Comparison of ENCODE assay signal across 1 cellular context in genomic region chr20:62367136-62367482, GRCh38.
TF ChIP-seq lines count a peak whose summit lies in the region.

Gene LAMA5, minus strand, starts transcription at chr20:62367312. Its CDS starts 67 bp downstream, at chr20:62367245.

TF ChIP-seq in HepG2, 621 proteins besides CTCF, POLR2A, EP300 and RAD21 (continued from another document and continues in another):
- TF ChIP-seq CCDC6 (CRISPR knock-in tag; IDR thresholded peaks at IDR 0.05) (peak; percentile 64; the same call in 1 of the 2 replicates), POLR2AphosphoS5 (IDR thresholded peaks at IDR 0.05; ENCODE audit: low read depth, low read length) (peak; percentile 54; the same call in 1 of the 2 replicates), ATF7-NPFF (CRISPR knock-in tag; IDR thresholded peaks at IDR 0.05; ENCODE audit: low read depth) (no peak), ZNF547 (CRISPR knock-in tag; IDR thresholded peaks at IDR 0.05) (no peak), MTA3 (CRISPR knock-in tag; IDR thresholded peaks at IDR 0.05) (no peak), RELA (CRISPR knock-in tag; IDR thresholded peaks at IDR 0.05) (no peak), PRPF4 (IDR thresholded peaks at IDR 0.05; ENCODE audit: low read depth, low read length, poor library complexity, severe bottlenecking) (no peak), ZNF232 (CRISPR knock-in tag; IDR thresholded peaks at IDR 0.05; ENCODE audit: borderline replicate concordance) (no peak), TFDP1 (CRISPR knock-in tag; IDR thresholded peaks at IDR 0.05; ENCODE audit: borderline replicate concordance) (no peak; the same call in 1 of the 2 replicates), HNRNPLL (IDR thresholded peaks at IDR 0.05; ENCODE audit: low read depth, low read length, poor library complexity, severe bottlenecking) (no peak), KDM5B (CRISPR knock-in tag; IDR thresholded peaks at IDR 0.05; ENCODE audit: borderline replicate concordance) (no peak), ZNF672 (CRISPR knock-in tag; IDR thresholded peaks at IDR 0.05) (no peak), ZNF33A (CRISPR knock-in tag; IDR thresholded peaks at IDR 0.05; ENCODE audit: borderline replicate concordance) (no peak), ZNF264 (CRISPR knock-in tag; IDR thresholded peaks at IDR 0.05) (no peak), TBX2 (CRISPR knock-in tag; IDR thresholded peaks at IDR 0.05; ENCODE audit: borderline replicate concordance) (no peak), NCOA5 (CRISPR knock-in tag; IDR thresholded peaks at IDR 0.05) (no peak), BCL3 (CRISPR knock-in tag; IDR thresholded peaks at IDR 0.05) (no peak), ZBTB7A (CRISPR knock-in tag; IDR thresholded peaks at IDR 0.05) (no peak), HMGXB4 (CRISPR knock-in tag; IDR thresholded peaks at IDR 0.05; ENCODE audit: borderline replicate concordance in 1 of 2, low read depth in 1 of 2) (no peak), ZNF883 (CRISPR knock-in tag; IDR thresholded peaks at IDR 0.05; ENCODE audit: not compliant biosample characterization) (no peak), JARID2 (CRISPR knock-in tag; IDR thresholded peaks at IDR 0.05; ENCODE audit: insufficient replicate concordance) (no peak), RORA (CRISPR knock-in tag; IDR thresholded peaks at IDR 0.05) (no peak), ZNF616 (CRISPR knock-in tag; IDR thresholded peaks at IDR 0.05; ENCODE audit: low read depth) (no peak), SSRP1 (CRISPR knock-in tag; IDR thresholded peaks at IDR 0.05) (no peak), KLF15 (CRISPR knock-in tag; IDR thresholded peaks at IDR 0.05; ENCODE audit: borderline replicate concordance) (no peak), YEATS2 (CRISPR knock-in tag; IDR thresholded peaks at IDR 0.05; ENCODE audit: borderline replicate concordance) (no peak), DNMT3B (CRISPR knock-in tag; conservative IDR thresholded peaks at IDR 0.05) (no peak), ELF1 (CRISPR knock-in tag; IDR thresholded peaks at IDR 0.05) (no peak), BHLHE40 (IDR thresholded peaks at IDR 0.05; ENCODE audit: low read length) (no peak), SUZ12 (IDR thresholded peaks at IDR 0.05; ENCODE audit: low read depth, low read length) (no peak), SNAPC5 (CRISPR knock-in tag; IDR thresholded peaks at IDR 0.05; ENCODE audit: borderline replicate concordance) (no peak), NFE2L2 (IDR thresholded peaks at IDR 0.05; ENCODE audit: low read length) (no peak), FOXO1 (CRISPR knock-in tag; IDR thresholded peaks at IDR 0.05) (no peak), TBP (CRISPR knock-in tag; IDR thresholded peaks at IDR 0.05) (no peak), CENPBD1 (CRISPR knock-in tag; IDR thresholded peaks at IDR 0.05; ENCODE audit: borderline replicate concordance, low read depth) (no peak), FOXA1 (IDR thresholded peaks at IDR 0.05) (no peak), FOXA1 (CRISPR knock-in tag; IDR thresholded peaks at IDR 0.05) (no peak), ZBTB42 (CRISPR knock-in tag; IDR thresholded peaks at IDR 0.05) (no peak), ZSCAN21 (CRISPR knock-in tag; IDR thresholded peaks at IDR 0.05; ENCODE audit: borderline replicate concordance) (no peak), SOX5 (CRISPR knock-in tag; IDR thresholded peaks at IDR 0.05; ENCODE audit: borderline replicate concordance) (no peak), RNF2 (conservative IDR thresholded peaks at IDR 0.05; ENCODE audit: low read depth) (0 out of 2 replicates have a peak, but pooled peaks have one; percentile 15), SP1 (IDR thresholded peaks at IDR 0.05) (no peak), SP1 (CRISPR knock-in tag; IDR thresholded peaks at IDR 0.05) (no peak), RFXAP (CRISPR knock-in tag; IDR thresholded peaks at IDR 0.05; ENCODE audit: borderline replicate concordance) (peak; percentile 52; the same call in 1 of the 2 replicates)
- TF ChIP-seq, protein P1, sequence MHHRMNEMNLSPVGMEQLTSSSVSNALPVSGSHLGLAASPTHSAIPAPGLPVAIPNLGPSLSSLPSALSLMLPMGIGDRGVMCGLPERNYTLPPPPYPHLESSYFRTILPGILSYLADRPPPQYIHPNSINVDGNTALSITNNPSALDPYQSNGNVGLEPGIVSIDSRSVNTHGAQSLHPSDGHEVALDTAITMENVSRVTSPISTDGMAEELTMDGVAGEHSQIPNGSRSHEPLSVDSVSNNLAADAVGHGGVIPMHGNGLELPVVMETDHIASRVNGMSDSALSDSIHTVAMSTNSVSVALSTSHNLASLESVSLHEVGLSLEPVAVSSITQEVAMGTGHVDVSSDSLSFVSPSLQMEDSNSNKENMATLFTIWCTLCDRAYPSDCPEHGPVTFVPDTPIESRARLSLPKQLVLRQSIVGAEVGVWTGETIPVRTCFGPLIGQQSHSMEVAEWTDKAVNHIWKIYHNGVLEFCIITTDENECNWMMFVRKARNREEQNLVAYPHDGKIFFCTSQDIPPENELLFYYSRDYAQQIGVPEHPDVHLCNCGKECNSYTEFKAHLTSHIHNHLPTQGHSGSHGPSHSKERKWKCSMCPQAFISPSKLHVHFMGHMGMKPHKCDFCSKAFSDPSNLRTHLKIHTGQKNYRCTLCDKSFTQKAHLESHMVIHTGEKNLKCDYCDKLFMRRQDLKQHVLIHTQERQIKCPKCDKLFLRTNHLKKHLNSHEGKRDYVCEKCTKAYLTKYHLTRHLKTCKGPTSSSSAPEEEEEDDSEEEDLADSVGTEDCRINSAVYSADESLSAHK (CRISPR knock-in tag; IDR thresholded peaks at IDR 0.05; ENCODE audit: borderline replicate concordance), result no peak
- TF ChIP-seq, protein P2, sequence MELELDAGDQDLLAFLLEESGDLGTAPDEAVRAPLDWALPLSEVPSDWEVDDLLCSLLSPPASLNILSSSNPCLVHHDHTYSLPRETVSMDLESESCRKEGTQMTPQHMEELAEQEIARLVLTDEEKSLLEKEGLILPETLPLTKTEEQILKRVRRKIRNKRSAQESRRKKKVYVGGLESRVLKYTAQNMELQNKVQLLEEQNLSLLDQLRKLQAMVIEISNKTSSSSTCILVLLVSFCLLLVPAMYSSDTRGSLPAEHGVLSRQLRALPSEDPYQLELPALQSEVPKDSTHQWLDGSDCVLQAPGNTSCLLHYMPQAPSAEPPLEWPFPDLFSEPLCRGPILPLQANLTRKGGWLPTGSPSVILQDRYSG (CRISPR knock-in tag; IDR thresholded peaks at IDR 0.05), result 0 out of 2 replicates have a peak, but pooled peaks have one; percentile 18
- TF ChIP-seq, protein P3, sequence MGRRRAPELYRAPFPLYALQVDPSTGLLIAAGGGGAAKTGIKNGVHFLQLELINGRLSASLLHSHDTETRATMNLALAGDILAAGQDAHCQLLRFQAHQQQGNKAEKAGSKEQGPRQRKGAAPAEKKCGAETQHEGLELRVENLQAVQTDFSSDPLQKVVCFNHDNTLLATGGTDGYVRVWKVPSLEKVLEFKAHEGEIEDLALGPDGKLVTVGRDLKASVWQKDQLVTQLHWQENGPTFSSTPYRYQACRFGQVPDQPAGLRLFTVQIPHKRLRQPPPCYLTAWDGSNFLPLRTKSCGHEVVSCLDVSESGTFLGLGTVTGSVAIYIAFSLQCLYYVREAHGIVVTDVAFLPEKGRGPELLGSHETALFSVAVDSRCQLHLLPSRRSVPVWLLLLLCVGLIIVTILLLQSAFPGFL (CRISPR knock-in tag; IDR thresholded peaks at IDR 0.05), result no peak
- TF ChIP-seq, protein P4, sequence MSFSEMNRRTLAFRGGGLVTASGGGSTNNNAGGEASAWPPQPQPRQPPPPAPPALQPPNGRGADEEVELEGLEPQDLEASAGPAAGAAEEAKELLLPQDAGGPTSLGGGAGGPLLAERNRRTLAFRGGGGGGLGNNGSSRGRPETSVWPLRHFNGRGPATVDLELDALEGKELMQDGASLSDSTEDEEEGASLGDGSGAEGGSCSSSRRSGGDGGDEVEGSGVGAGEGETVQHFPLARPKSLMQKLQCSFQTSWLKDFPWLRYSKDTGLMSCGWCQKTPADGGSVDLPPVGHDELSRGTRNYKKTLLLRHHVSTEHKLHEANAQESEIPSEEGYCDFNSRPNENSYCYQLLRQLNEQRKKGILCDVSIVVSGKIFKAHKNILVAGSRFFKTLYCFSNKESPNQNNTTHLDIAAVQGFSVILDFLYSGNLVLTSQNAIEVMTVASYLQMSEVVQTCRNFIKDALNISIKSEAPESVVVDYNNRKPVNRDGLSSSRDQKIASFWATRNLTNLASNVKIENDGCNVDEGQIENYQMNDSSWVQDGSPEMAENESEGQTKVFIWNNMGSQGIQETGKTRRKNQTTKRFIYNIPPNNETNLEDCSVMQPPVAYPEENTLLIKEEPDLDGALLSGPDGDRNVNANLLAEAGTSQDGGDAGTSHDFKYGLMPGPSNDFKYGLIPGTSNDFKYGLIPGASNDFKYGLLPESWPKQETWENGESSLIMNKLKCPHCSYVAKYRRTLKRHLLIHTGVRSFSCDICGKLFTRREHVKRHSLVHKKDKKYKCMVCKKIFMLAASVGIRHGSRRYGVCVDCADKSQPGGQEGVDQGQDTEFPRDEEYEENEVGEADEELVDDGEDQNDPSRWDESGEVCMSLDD (CRISPR knock-in tag; IDR thresholded peaks at IDR 0.05; ENCODE audit: borderline replicate concordance), result no peak
- TF ChIP-seq, protein P5, sequence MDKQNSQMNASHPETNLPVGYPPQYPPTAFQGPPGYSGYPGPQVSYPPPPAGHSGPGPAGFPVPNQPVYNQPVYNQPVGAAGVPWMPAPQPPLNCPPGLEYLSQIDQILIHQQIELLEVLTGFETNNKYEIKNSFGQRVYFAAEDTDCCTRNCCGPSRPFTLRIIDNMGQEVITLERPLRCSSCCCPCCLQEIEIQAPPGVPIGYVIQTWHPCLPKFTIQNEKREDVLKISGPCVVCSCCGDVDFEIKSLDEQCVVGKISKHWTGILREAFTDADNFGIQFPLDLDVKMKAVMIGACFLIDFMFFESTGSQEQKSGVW (CRISPR knock-in tag; IDR thresholded peaks at IDR 0.05; ENCODE audit: borderline replicate concordance), result no peak
- TF ChIP-seq, protein P6, sequence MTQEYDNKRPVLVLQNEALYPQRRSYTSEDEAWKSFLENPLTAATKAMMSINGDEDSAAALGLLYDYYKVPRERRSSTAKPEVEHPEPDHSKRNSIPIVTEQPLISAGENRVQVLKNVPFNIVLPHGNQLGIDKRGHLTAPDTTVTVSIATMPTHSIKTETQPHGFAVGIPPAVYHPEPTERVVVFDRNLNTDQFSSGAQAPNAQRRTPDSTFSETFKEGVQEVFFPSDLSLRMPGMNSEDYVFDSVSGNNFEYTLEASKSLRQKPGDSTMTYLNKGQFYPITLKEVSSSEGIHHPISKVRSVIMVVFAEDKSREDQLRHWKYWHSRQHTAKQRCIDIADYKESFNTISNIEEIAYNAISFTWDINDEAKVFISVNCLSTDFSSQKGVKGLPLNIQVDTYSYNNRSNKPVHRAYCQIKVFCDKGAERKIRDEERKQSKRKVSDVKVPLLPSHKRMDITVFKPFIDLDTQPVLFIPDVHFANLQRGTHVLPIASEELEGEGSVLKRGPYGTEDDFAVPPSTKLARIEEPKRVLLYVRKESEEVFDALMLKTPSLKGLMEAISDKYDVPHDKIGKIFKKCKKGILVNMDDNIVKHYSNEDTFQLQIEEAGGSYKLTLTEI (CRISPR knock-in tag; conservative IDR thresholded peaks at IDR 0.05), result no peak
- TF ChIP-seq, protein P7, sequence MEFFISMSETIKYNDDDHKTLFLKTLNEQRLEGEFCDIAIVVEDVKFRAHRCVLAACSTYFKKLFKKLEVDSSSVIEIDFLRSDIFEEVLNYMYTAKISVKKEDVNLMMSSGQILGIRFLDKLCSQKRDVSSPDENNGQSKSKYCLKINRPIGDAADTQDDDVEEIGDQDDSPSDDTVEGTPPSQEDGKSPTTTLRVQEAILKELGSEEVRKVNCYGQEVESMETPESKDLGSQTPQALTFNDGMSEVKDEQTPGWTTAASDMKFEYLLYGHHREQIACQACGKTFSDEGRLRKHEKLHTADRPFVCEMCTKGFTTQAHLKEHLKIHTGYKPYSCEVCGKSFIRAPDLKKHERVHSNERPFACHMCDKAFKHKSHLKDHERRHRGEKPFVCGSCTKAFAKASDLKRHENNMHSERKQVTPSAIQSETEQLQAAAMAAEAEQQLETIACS (CRISPR knock-in tag; IDR thresholded peaks at IDR 0.05), result no peak; the same call in 1 of the 2 replicates
- TF ChIP-seq, protein P8, sequence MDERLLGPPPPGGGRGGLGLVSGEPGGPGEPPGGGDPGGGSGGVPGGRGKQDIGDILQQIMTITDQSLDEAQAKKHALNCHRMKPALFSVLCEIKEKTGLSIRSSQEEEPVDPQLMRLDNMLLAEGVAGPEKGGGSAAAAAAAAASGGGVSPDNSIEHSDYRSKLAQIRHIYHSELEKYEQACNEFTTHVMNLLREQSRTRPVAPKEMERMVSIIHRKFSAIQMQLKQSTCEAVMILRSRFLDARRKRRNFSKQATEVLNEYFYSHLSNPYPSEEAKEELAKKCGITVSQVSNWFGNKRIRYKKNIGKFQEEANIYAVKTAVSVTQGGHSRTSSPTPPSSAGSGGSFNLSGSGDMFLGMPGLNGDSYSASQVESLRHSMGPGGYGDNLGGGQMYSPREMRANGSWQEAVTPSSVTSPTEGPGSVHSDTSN (CRISPR knock-in tag; IDR thresholded peaks at IDR 0.05), result no peak
